ENCODE assay signal across 19 cellular contexts in genomic region chr11:16881766-16882165, GRCh38.
DNase-seq lines count a peak whose midpoint lies in the region; ATAC-seq, FAIRE-seq and TF ChIP-seq lines count a peak whose summit lies in the region.
"Had no signal": no experiment of that assay in that cellular context is flagged by ENCODE, and none has a peak within 500 bp of the region (broad histone marks: within the 10 kb centered on the region; RNA-seq: fewer than 3 reads in every experiment).

No MANE protein-coding gene starts in this region.

- TF ChIP-seq CTCF in heart right ventricle (IDR thresholded peaks at IDR 0.05): no peak
- no peak for TF ChIP-seq CTCF in type B pancreatic cell (conservative IDR thresholded peaks at IDR 0.05)

- peaks cover 28% of the 10 kb centered on the region for H3K4me1 Mint-ChIP-seq in type B pancreatic cell (ENCODE audit: unreplicated experiment)
- H3K4me1 Mint-ChIP-seq in activated T-cell treated with anti-CD3 and anti-CD28 coated beads, Interleukin-2, amount 50 U/mL, for 4 hours (ENCODE audit: low read depth): no peaks in the 10 kb centered on the region
- no peaks in the 10 kb centered on the region for H3K4me1 Mint-ChIP-seq in effector memory CD8-positive, alpha-beta T cell (ENCODE audit: low read depth in 2 of 2)
- H3K4me1 Mint-ChIP-seq: activated B cell treated with CpG ODN at 0.5 μM for 24 hours; activated CD8-positive, alpha-beta memory T cell treated with anti-CD3 and anti-CD28 coated beads, Interleukin-2, amount 10 ng/mL, durations not matched to agents 7 days and 5 days had no signal

- intact Hi-C loops in heart right ventricle (cut with DNase I) (loop anchor here in 8 of 10 donors (1.0 to 10.0 kb wide), 7 partner anchors 25 to 97 kb away; no protein-coding TSS in a partner anchor), cardiac septum (cut with DNase I) (loop anchor here (1.0 to 10.0 kb wide), 4 partner anchors 25 to 97 kb away; no protein-coding TSS in a partner anchor)

- H3K4me3 ChIP-seq in heart right ventricle (no peak overlapping the region), esophagus (ENCODE audit: low read depth in 1 of 2, low read length in 2 of 2) (no peak overlapping the region)
- H3K4me3 ChIP-seq: gastroesophageal sphincter, lower lobe of right lung, vagina had no signal

- peaks cover 2% of the 10 kb centered on the region for H3K36me3 Mint-ChIP-seq in type B pancreatic cell
- no peaks in the 10 kb centered on the region for H3K36me3 Mint-ChIP-seq in activated T-cell treated with anti-CD3 and anti-CD28 coated beads, Interleukin-2, amount 50 U/mL, for 4 hours (ENCODE audit: insufficient read depth)
- H3K36me3 Mint-ChIP-seq in effector memory CD8-positive, alpha-beta T cell (ENCODE audit: insufficient read depth): no peaks in the 10 kb centered on the region
- H3K36me3 Mint-ChIP-seq: activated CD8-positive, alpha-beta memory T cell treated with anti-CD3 and anti-CD28 coated beads, Interleukin-2, amount 10 ng/mL, durations not matched to agents 7 days and 5 days had no signal

- H3K27ac Mint-ChIP-seq in type B pancreatic cell: peak overlapping the region; percentile 72
- no peak overlapping the region for H3K27ac Mint-ChIP-seq in effector memory CD8-positive, alpha-beta T cell
- H3K27ac Mint-ChIP-seq: activated B cell treated with CpG ODN at 0.5 μM for 24 hours; activated CD8-positive, alpha-beta memory T cell treated with anti-CD3 and anti-CD28 coated beads, Interleukin-2, amount 10 ng/mL, durations not matched to agents 7 days and 5 days; CD4-positive, alpha-beta T cell; naive thymus-derived CD4-positive, alpha-beta T cell; stimulated activated naive CD8-positive, alpha-beta T cell treated with anti-CD3 and anti-CD28 coated beads, Interleukin-15, Interleukin-2, amounts not matched to agents 100 ng/mL and 50 ng/mL, for 24 hours; T-helper 1 cell treated with Interleukin-12 subunit alpha and Interleukin-12 subunit beta and Interleukin-4 antibody, amounts not matched to agents 30 μg/mL and 1 μg/mL, for 36 hours had no signal

- H3K4me1 ChIP-seq in heart right ventricle: peaks cover 0 to 70% (median 41%) of the 10 kb centered on the region in 9 donors
- peaks cover 0 to 11% of the 10 kb centered on the region in 2 donors for H3K4me1 ChIP-seq in esophagus (ENCODE audit: control insufficient read depth in 2 of 2, insufficient read depth in 2 of 2, low read length in 1 of 2)

- H3K27ac ChIP-seq in heart right ventricle (peak overlapping the region in 8 of 10 donors; percentile 14 to 79 (median 61)), esophagus (ENCODE audit: low read depth in 2 of 2, low read length in 1 of 2) (peak overlapping the region; percentile 83 to 92)
- H3K27ac ChIP-seq: gastroesophageal sphincter, lower lobe of right lung, vagina had no signal

- peak overlapping the region; percentile 3 for H3K4me3 Mint-ChIP-seq in type B pancreatic cell
- no peak overlapping the region for H3K4me3 Mint-ChIP-seq in activated T-cell treated with anti-CD3 and anti-CD28 coated beads, Interleukin-2, amount 50 U/mL, for 4 hours
- H3K4me3 Mint-ChIP-seq in effector memory CD8-positive, alpha-beta T cell: no peak overlapping the region
- H3K4me3 Mint-ChIP-seq: activated B cell treated with CpG ODN at 0.5 μM for 24 hours; activated CD8-positive, alpha-beta memory T cell treated with anti-CD3 and anti-CD28 coated beads, Interleukin-2, amount 10 ng/mL, durations not matched to agents 7 days and 5 days; CD4-positive, alpha-beta T cell; naive thymus-derived CD4-positive, alpha-beta T cell; stimulated activated naive CD8-positive, alpha-beta T cell treated with anti-CD3 and anti-CD28 coated beads, Interleukin-15, Interleukin-2, amounts not matched to agents 100 ng/mL and 50 ng/mL, for 24 hours; T-helper 1 cell treated with Interleukin-12 subunit alpha and Interleukin-12 subunit beta and Interleukin-4 antibody, amounts not matched to agents 30 μg/mL and 1 μg/mL, for 36 hours had no signal

- H3K9me3 Mint-ChIP-seq in type B pancreatic cell: no peaks in the 10 kb centered on the region
- H3K9me3 Mint-ChIP-seq in activated T-cell treated with anti-CD3 and anti-CD28 coated beads, Interleukin-2, amount 50 U/mL, for 4 hours: no peaks in the 10 kb centered on the region
- H3K9me3 Mint-ChIP-seq in effector memory CD8-positive, alpha-beta T cell: no peaks in the 10 kb centered on the region
- H3K9me3 Mint-ChIP-seq: activated B cell treated with CpG ODN at 0.5 μM for 24 hours; CD4-positive, alpha-beta T cell; stimulated activated naive CD8-positive, alpha-beta T cell treated with anti-CD3 and anti-CD28 coated beads, Interleukin-15, Interleukin-2, amounts not matched to agents 100 ng/mL and 50 ng/mL, for 24 hours; T-helper 1 cell treated with Interleukin-12 subunit alpha and Interleukin-12 subunit beta and Interleukin-4 antibody, amounts not matched to agents 30 μg/mL and 1 μg/mL, for 36 hours had no signal

- H3K36me3 ChIP-seq in heart right ventricle: no peaks in the 10 kb centered on the region
- no peaks in the 10 kb centered on the region for H3K36me3 ChIP-seq in esophagus (ENCODE audit: control insufficient read depth in 2 of 2, insufficient read depth in 2 of 2, low read length in 1 of 2)
- H3K36me3 ChIP-seq: gastroesophageal sphincter, lower lobe of right lung, vagina had no signal

- H3K27me3 Mint-ChIP-seq in type B pancreatic cell: no peaks in the 10 kb centered on the region
- no peaks in the 10 kb centered on the region for H3K27me3 Mint-ChIP-seq in activated T-cell treated with anti-CD3 and anti-CD28 coated beads, Interleukin-2, amount 50 U/mL, for 4 hours (ENCODE audit: low read depth)
- peaks cover 15 to 41% of the 10 kb centered on the region in 2 donors for H3K27me3 Mint-ChIP-seq in effector memory CD8-positive, alpha-beta T cell
- H3K27me3 Mint-ChIP-seq: CD4-positive, alpha-beta T cell had no signal

- DNase-seq in heart right ventricle (no peak), cardiac septum (ENCODE audit: low spot score) (no peak), type B pancreatic cell (ENCODE audit: extremely low spot score, unreplicated experiment) (no peak), HTR-8/SVneo (ENCODE audit: insufficient read length, low spot score) (no peak)
- no peak for DNase-seq in activated T-cell treated with anti-CD3 and anti-CD28 coated beads, Interleukin-2, amount 50 U/mL, for 4 hours
- DNase-seq in effector memory CD8-positive, alpha-beta T cell: no peak
- DNase-seq: activated B cell treated with CpG ODN at 0.5 μM for 24 hours; activated CD8-positive, alpha-beta memory T cell treated with anti-CD3 and anti-CD28 coated beads, Interleukin-2, amount 10 ng/mL, durations not matched to agents 7 days and 5 days; CD4-positive, alpha-beta T cell; naive thymus-derived CD4-positive, alpha-beta T cell had no signal

- H3K27me3 ChIP-seq in heart right ventricle (no peaks in the 10 kb centered on the region), esophagus (ENCODE audit: control insufficient read depth in 1 of 2, insufficient read depth in 2 of 2, low read length in 2 of 2) (no peaks in the 10 kb centered on the region)
- H3K27me3 ChIP-seq: gastroesophageal sphincter, vagina had no signal

- 40 to 53% methylated on average over 3 of the region's 3 CpGs for WGBS in heart right ventricle, 2 donors
- 59 to 64% methylated on average over 3 of the region's 3 CpGs for WGBS in esophagus, 2 donors

- ATAC-seq in heart right ventricle (no peak), HG03432 (IDR thresholded peaks at IDR 0.05; ENCODE audit: unreplicated experiment) (peak; percentile 50)
- ATAC-seq in activated T-cell treated with anti-CD3 and anti-CD28 coated beads, Interleukin-2, amount 50 U/mL, for 4 hours: no peak
- no peak for ATAC-seq in effector memory CD8-positive, alpha-beta T cell (replicated peaks)
- ATAC-seq: activated CD8-positive, alpha-beta memory T cell treated with anti-CD3 and anti-CD28 coated beads, Interleukin-2, amount 10 ng/mL, durations not matched to agents 7 days and 5 days; naive thymus-derived CD4-positive, alpha-beta T cell had no signal

- FAIRE-seq in HTR-8/SVneo (lab: Jason Lieb, UNC): no peak
- FAIRE-seq: colon, endothelial cell of umbilical vein had no signal

- H3K9me3 ChIP-seq in heart right ventricle (no peaks in the 10 kb centered on the region), esophagus (ENCODE audit: control insufficient read depth in 2 of 2, insufficient read depth in 1 of 2, low read depth in 1 of 2, low read length in 1 of 2) (no peaks in the 10 kb centered on the region)
- H3K9me3 ChIP-seq: gastroesophageal sphincter, lower lobe of right lung, vagina had no signal
